Comparison of ENCODE assay signal across 8 cellular contexts in genomic region chr20:25296094-25297093, GRCh38. TPM values are rescaled to one million over a fixed set of nuclear protein-coding genes. Genes with fewer than 3 reads are reported as not detected.
DNase-seq lines count a peak whose midpoint lies in the region; ATAC-seq, FAIRE-seq and TF ChIP-seq lines count a peak whose summit lies in the region.

No MANE protein-coding gene starts in this region.

- no peak overlapping the region for H3K4me3 Mint-ChIP-seq in astrocyte (ENCODE audit: unreplicated experiment)

- TF ChIP-seq CTCF in DOHH2 (IDR thresholded peaks at IDR 0.05; ENCODE audit: low read depth, low read length, poor library complexity, severe bottlenecking) = peak; percentile 73
- TF ChIP-seq CTCF in LNCaP clone FGC (IDR thresholded peaks at IDR 0.05; ENCODE audit: control insufficient read depth, extremely low read depth, insufficient read depth) = peak; percentile 41; the same call in 1 of the 2 replicates
- peak; percentile 25 for TF ChIP-seq CTCF in astrocyte (IDR thresholded peaks at IDR 0.05; ENCODE audit: insufficient read depth, low read depth, low read length)

- no peak overlapping the region for H3K27ac ChIP-seq in DOHH2 (ENCODE audit: low read depth, low read length)
- no peak overlapping the region for H3K27ac ChIP-seq in astrocyte (ENCODE audit: low read depth, low read length)

- no peaks in the 10 kb centered on the region for H3K9me3 Mint-ChIP-seq in astrocyte (ENCODE audit: unreplicated experiment)

- H3K36me3 ChIP-seq in DOHH2 (ENCODE audit: control insufficient read depth, low read length) (peaks cover 4% of the 10 kb centered on the region), astrocyte (ENCODE audit: insufficient read depth, low read length) (peaks cover 15% of the 10 kb centered on the region)

- H3K4me1 ChIP-seq in DOHH2 (ENCODE audit: control insufficient read depth, low read length) (peaks cover 8% of the 10 kb centered on the region), astrocyte (ENCODE audit: insufficient read depth, low read length) (peaks cover 14% of the 10 kb centered on the region)

- H3K9ac ChIP-seq in astrocyte (ENCODE audit: low read length) = peak overlapping the region; percentile 46

- no peak overlapping the region for H2AFZ ChIP-seq in astrocyte (ENCODE audit: low read depth, low read length)

- no peaks in the 10 kb centered on the region for H3K9me2 ChIP-seq in DOHH2 (replicated peaks; ENCODE audit: control insufficient read depth, low read length)

- H3F3A ChIP-seq in DOHH2 (ENCODE audit: control insufficient read depth, insufficient read depth) = no peaks in the 10 kb centered on the region; the same call in 1 of the 2 replicates

- H3K4me2 ChIP-seq in DOHH2 (ENCODE audit: low read length) (no peak overlapping the region), astrocyte (ENCODE audit: low read length) (no peak overlapping the region)

- peak overlapping the region; percentile 41 for H3K27ac Mint-ChIP-seq in astrocyte (ENCODE audit: unreplicated experiment)

- ATAC-seq in GM19397 (IDR thresholded peaks at IDR 0.05; ENCODE audit: unreplicated experiment) = peak; percentile 26
- ATAC-seq in GM21737 (IDR thresholded peaks at IDR 0.05; ENCODE audit: unreplicated experiment) = no peak

- H3K9me3 ChIP-seq in DOHH2 (ENCODE audit: control insufficient read depth, insufficient read depth, low read length) (no peaks in the 10 kb centered on the region), astrocyte (ENCODE audit: insufficient read depth, low read depth, low read length) (no peaks in the 10 kb centered on the region)

- no peak for FAIRE-seq in astrocyte (lab: Jason Lieb, UNC)

- H3K36me3 Mint-ChIP-seq in astrocyte (ENCODE audit: low read depth, unreplicated experiment) = peaks cover 7% of the 10 kb centered on the region

- H3K4me3 ChIP-seq in DOHH2 (ENCODE audit: low read length) (no peak overlapping the region), LNCaP clone FGC (ENCODE audit: low read depth, low read length) (no peak overlapping the region), astrocyte (ENCODE audit: insufficient read depth, low read depth, low read length) (no peak overlapping the region)

- H3K4me1 Mint-ChIP-seq in astrocyte (ENCODE audit: low read depth, unreplicated experiment) = peaks cover 25% of the 10 kb centered on the region

- H3K79me2 ChIP-seq in DOHH2 (ENCODE audit: control insufficient read depth, low read length) (no peaks in the 10 kb centered on the region), astrocyte (ENCODE audit: insufficient read depth, low read length) (no peaks in the 10 kb centered on the region)

- no peak for DNase-seq in LNCaP clone FGC (ENCODE audit: low read depth)
- no peak for DNase-seq in astrocyte (ENCODE audit: low read depth)
- DNase-seq in kidney tubule cell (ENCODE audit: low spot score) = peak; percentile 34
- DNase-seq in superior temporal gyrus (ENCODE audit: extremely low spot score) = peak; percentile 41
- DNase-seq in cerebellar cortex (ENCODE audit: low spot score) = no peak

- H3K27me3 Mint-ChIP-seq in astrocyte (ENCODE audit: low read depth, unreplicated experiment) = no peaks in the 10 kb centered on the region

- H3K27me3 ChIP-seq in DOHH2 (ENCODE audit: control insufficient read depth, low read length) = no peaks in the 10 kb centered on the region
- H3K27me3 ChIP-seq in astrocyte (ENCODE audit: insufficient read depth, low read length) = no peaks in the 10 kb centered on the region

- no peaks in the 10 kb centered on the region; the same call in 1 of the 2 replicates for H4K20me1 ChIP-seq in DOHH2 (ENCODE audit: control insufficient read depth, insufficient read depth, low read depth, low read length)
- H4K20me1 ChIP-seq in astrocyte (ENCODE audit: insufficient read depth, low read length) = peaks cover 32% of the 10 kb centered on the region

RNA-seq across cellular contexts. Expression of gene PYGB, which starts 48.5 kb away (rescaled TPM):
- total RNA-seq in astrocyte = 199 and 206 TPM in 2 replicates

Comparison
In these comparisons a context has a peak if more than half of its experiments do, and no peak if none do; other contexts are left out.
1. DNase-seq: peak in kidney tubule cell (single experiment) and superior temporal gyrus (single experiment); none in LNCaP clone FGC (single experiment), astrocyte (single experiment) and cerebellar cortex (single experiment).
2. Peak in every context shown above with its lines, with median percentiles within 50 percentile points of each other: CTCF ChIP-seq.